8 cellular contexts compared by ENCODE assay signal in the genomic region with DNA sequence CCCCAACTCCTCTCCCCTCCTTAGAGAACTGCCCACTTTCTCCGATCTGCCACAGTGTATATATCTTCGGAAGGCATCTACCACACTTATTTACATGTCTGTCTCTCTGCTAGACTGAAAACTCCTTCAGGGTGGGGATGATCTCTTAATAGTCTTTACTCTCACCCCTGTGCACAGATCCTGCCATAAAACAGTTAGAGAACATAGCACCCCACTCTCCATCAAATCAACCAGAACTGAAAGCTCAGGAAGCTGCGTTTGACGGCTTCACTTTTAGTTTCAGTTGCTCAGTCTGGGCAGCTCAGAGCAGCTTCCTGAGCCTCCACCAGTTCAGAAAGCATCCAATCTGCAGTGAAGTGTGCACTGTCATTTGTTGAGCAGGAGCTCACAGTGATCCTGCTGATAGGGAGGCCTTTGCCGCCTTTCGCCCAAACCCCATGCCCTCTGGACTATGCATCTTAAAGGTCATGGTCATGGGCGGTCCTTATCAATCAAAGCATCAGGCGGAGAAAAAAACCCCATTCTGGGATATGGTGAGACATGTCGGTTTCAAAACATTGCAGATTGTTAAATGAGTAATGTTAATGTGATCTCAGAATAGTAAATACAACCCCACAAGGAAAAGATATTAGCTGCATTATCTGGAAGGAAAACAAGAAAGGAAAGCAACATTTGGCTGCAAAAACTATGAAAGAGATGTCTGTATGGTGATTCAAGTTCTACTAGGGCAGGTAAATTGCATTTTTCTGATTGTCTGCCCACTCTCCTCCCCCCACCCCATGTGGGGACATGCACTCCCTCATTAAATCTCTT.
DNase-seq lines count a peak whose midpoint lies in the region; ATAC-seq and TF ChIP-seq lines count a peak whose summit lies in the region.

No MANE protein-coding gene starts in this region.

- H3F3A ChIP-seq in PC-9 (ENCODE audit: insufficient read depth, low read depth): no peaks in the 10 kb centered on the region

- intact Hi-C loops in psoas muscle (cut with DNase I) (no loop called here), PC-9 (cut with micrococcal nuclease; ENCODE audit: unreplicated experiment) (no loop called here)

- no peaks in the 10 kb centered on the region for H3K79me2 ChIP-seq in PC-9 (ENCODE audit: low read depth)

- no peaks in the 10 kb centered on the region for H3K9me3 ChIP-seq in effector memory CD4-positive, alpha-beta T cell (ENCODE audit: control insufficient read depth, low read length)
- H3K9me3 ChIP-seq in psoas muscle (no peaks in the 10 kb centered on the region), PC-9 (ENCODE audit: insufficient read depth, low read depth) (no peaks in the 10 kb centered on the region)

- ATAC-seq in GM19351 (IDR thresholded peaks at IDR 0.05; ENCODE audit: unreplicated experiment) (peak; percentile 50), HG03378 (IDR thresholded peaks at IDR 0.05; ENCODE audit: unreplicated experiment) (peak; percentile 57), psoas muscle (peak in 2 of 4 donors; percentile 21 to 45)
- peak; percentile 90 to 91 for ATAC-seq in activated CD4-positive, CD25-positive, alpha-beta regulatory T cell treated with anti-CD3 and anti-CD28 coated beads, Interleukin-2, amount 50 U/mL, for 24 hours

- peak overlapping the region; percentile 20 for H3K4me3 ChIP-seq in effector memory CD4-positive, alpha-beta T cell (ENCODE audit: insufficient read depth, low read depth, low read length, poor library complexity, severe bottlenecking)
- H3K4me3 ChIP-seq in psoas muscle (peak overlapping the region; percentile 29), PC-9 (no peak overlapping the region)

- no peak overlapping the region for H3K4me2 ChIP-seq in PC-9

- peaks cover 18% of the 10 kb centered on the region for H3K4me1 ChIP-seq in effector memory CD4-positive, alpha-beta T cell (ENCODE audit: control insufficient read depth, insufficient read depth, low read length, poor library complexity, severe bottlenecking)
- H3K4me1 ChIP-seq in psoas muscle (no peaks in the 10 kb centered on the region), PC-9 (replicated peaks; ENCODE audit: insufficient read depth) (no peaks in the 10 kb centered on the region)

- H3K27me3 ChIP-seq in effector memory CD4-positive, alpha-beta T cell (replicated peaks; ENCODE audit: control insufficient read depth, insufficient read depth, low read length, poor library complexity, severe bottlenecking): no peaks in the 10 kb centered on the region
- H3K27me3 ChIP-seq in psoas muscle (ENCODE audit: insufficient read depth in 3 of 3, low read length in 2 of 3) (no peaks in the 10 kb centered on the region), PC-9 (ENCODE audit: insufficient read depth, low read depth) (no peaks in the 10 kb centered on the region)

- BruUV-seq in PC-9 (replicated peaks; lab: Mats Ljungman, UMichigan): no TSS peak

- peak; percentile 37 to 49 (median 41) for DNase-seq in effector memory CD4-positive, alpha-beta T cell
- DNase-seq in psoas muscle (no peak), PC-9 (no peak), NCI-H1930 (lab: John Stamatoyannopoulos, UW) (no peak), cerebellar nuclear complex (lab: John Stamatoyannopoulos, UW) (no peak)

- no peaks in the 10 kb centered on the region for H3K9me2 ChIP-seq in PC-9 (ENCODE audit: insufficient read depth)

- CTCF ChIA-PET in PC-9 (lab: Charles Lee): no interaction called here

- WGBS in psoas muscle, 3 donors: 60 to 63% (median 61%) methylated on average over 9 of the region's 9 CpGs

- H3K36me3 ChIP-seq in effector memory CD4-positive, alpha-beta T cell (ENCODE audit: control insufficient read depth, insufficient read depth, low read length): no peaks in the 10 kb centered on the region
- H3K36me3 ChIP-seq in psoas muscle (ENCODE audit: insufficient read depth in 1 of 2, low read depth in 1 of 2) (no peaks in the 10 kb centered on the region), PC-9 (ENCODE audit: low read depth) (no peaks in the 10 kb centered on the region)

- no peak overlapping the region for H2AFZ ChIP-seq in PC-9

- peak overlapping the region; percentile 77 for H3K27ac ChIP-seq in effector memory CD4-positive, alpha-beta T cell (ENCODE audit: insufficient read depth, low read length, poor library complexity, severe bottlenecking)
- H3K27ac ChIP-seq in psoas muscle (no peak overlapping the region), PC-9 (no peak overlapping the region)

- TF ChIP-seq CTCF in psoas muscle (IDR thresholded peaks at IDR 0.05) (no peak), PC-9 (conservative IDR thresholded peaks at IDR 0.05) (no peak)

- no peaks in the 10 kb centered on the region for H4K20me1 ChIP-seq in PC-9 (ENCODE audit: insufficient read depth)

- POLR2A ChIA-PET in PC-9 (lab: Charles Lee; ENCODE audit: unreplicated experiment): no interaction called here

Comparison
In these comparisons a context has a peak if more than half of its experiments do, and no peak if none do; other contexts are left out.
1. DNase-seq: peak in effector memory CD4-positive, alpha-beta T cell (3 of 3); none in psoas muscle (0 of 2), PC-9 (0 of 2), NCI-H1930 (0 of 2) and cerebellar nuclear complex (0 of 2).